Comparison of ENCODE assay signal across 1 cellular context in genomic region chr1:52814465-52814864, GRCh38.
TF ChIP-seq lines count a peak whose summit lies in the region.

No MANE protein-coding gene starts in this region.

TF ChIP-seq in WTC11, 78 proteins besides CTCF, POLR2A, EP300 and RAD21 (continued from another document):
- peak; percentile 96 for TF ChIP-seq GABPB1 (CRISPR knock-in tag; IDR thresholded peaks at IDR 0.05)
